10 cellular contexts compared by ENCODE assay signal in the genomic region with DNA sequence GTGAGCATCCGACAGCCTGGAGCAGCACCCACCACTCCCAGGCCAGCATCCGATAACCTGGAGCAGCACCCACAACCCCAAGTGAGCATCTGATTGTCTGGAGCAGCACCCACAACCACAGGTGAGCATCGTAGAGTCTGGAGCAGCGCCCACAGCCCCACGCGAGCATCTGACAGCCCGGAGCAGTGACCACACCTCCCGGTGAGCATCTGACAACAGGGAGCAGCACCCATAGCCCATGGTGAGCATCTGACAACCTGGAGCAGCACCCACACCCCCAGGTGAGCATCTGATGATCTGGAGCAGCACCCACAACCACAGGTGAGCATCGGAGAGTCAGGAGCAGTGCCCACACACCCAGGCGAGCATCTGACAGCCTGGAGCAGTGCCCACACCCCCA. TPM values are rescaled to one million over a fixed set of nuclear protein-coding genes. Genes with fewer than 3 reads are reported as not detected.
DNase-seq lines count a peak whose midpoint lies in the region; ATAC-seq, FAIRE-seq and TF ChIP-seq lines count a peak whose summit lies in the region.
"Not testable (repeated sequence)": the region's sequence is repeated elsewhere in the genome, so short reads cannot be mapped to it uniquely, and the experiment has no call there.
"Had no signal": no experiment of that assay in that cellular context is flagged by ENCODE, and none has a peak within 500 bp of the region (broad histone marks: within the 10 kb centered on the region; RNA-seq: fewer than 3 reads in every experiment).

No MANE protein-coding gene starts in this region.

- POLR2A ChIA-PET in activated B cell treated with CpG ODN at 0.5 μM for 24 hours (lab: Charles Lee), result not testable (repeated sequence)

- H3K27ac Mint-ChIP-seq in activated B cell treated with CpG ODN at 0.5 μM for 24 hours; chondrocyte (ENCODE audit: unreplicated experiment); natural killer cell: not testable (repeated sequence)

- not testable (repeated sequence) for H3K9ac ChIP-seq in kidney (ENCODE audit: low read length in 2 of 2)

- not testable (repeated sequence) for H3K36me3 Mint-ChIP-seq in activated B cell treated with CpG ODN at 0.5 μM for 24 hours (ENCODE audit: low read depth); chondrocyte (ENCODE audit: low read depth); natural killer cell

- H3K9me3 Mint-ChIP-seq in activated B cell treated with CpG ODN at 0.5 μM for 24 hours, natural killer cell: not testable (repeated sequence)
- H3K9me3 Mint-ChIP-seq in chondrocyte (ENCODE audit: low read depth), result peaks cover 25% of the 10 kb centered on the region

- not testable (repeated sequence) for H3K4me3 ChIP-seq in kidney (ENCODE audit: low read length in 2 of 2); psoas muscle; aorta (ENCODE audit: low read length in 2 of 2)

- H3K27ac ChIP-seq in kidney (ENCODE audit: low read depth in 2 of 2, low read length in 2 of 2); psoas muscle; aorta (ENCODE audit: low read depth in 1 of 2, low read length in 2 of 2): not testable (repeated sequence)

- CTCF ChIA-PET in activated B cell treated with CpG ODN at 0.5 μM for 24 hours (lab: Charles Lee), result not testable (repeated sequence)

- not testable (repeated sequence) for TF ChIP-seq CTCF in activated B cell treated with CpG ODN at 0.5 μM for 24 hours (IDR thresholded peaks at IDR 0.05); chondrocyte (IDR thresholded peaks at IDR 0.05); kidney (IDR thresholded peaks at IDR 0.05; ENCODE audit: borderline replicate concordance, extremely low read depth, insufficient read depth); natural killer cell (IDR thresholded peaks at IDR 0.05); psoas muscle (IDR thresholded peaks at IDR 0.05)

- H3K27me3 Mint-ChIP-seq in activated B cell treated with CpG ODN at 0.5 μM for 24 hours (peaks cover 27% of the 10 kb centered on the region), natural killer cell (ENCODE audit: low read depth in 2 of 2) (peaks cover 20 to 21% of the 10 kb centered on the region in 2 donors)
- H3K27me3 Mint-ChIP-seq in chondrocyte (ENCODE audit: low read depth), result not testable (repeated sequence)

- not testable (repeated sequence) for H3K36me3 ChIP-seq in kidney (ENCODE audit: control insufficient read depth in 1 of 2, insufficient read depth in 2 of 2, low read length in 2 of 2); psoas muscle (ENCODE audit: insufficient read depth in 1 of 2, low read depth in 1 of 2); aorta (ENCODE audit: control insufficient read depth in 1 of 2, insufficient read depth in 2 of 2, low read length in 1 of 2)

- not testable (repeated sequence) for H3K9me3 ChIP-seq in kidney (ENCODE audit: control insufficient read depth in 1 of 2, low read length in 2 of 2); psoas muscle; aorta (ENCODE audit: control insufficient read depth, low read length)

- H3K4me1 Mint-ChIP-seq in activated B cell treated with CpG ODN at 0.5 μM for 24 hours; chondrocyte (ENCODE audit: low read depth): not testable (repeated sequence)
- peaks cover 0 to 19% of the 10 kb centered on the region in 2 donors for H3K4me1 Mint-ChIP-seq in natural killer cell

- DNase-seq in activated B cell treated with CpG ODN at 0.5 μM for 24 hours (peak; percentile 37), chondrocyte (ENCODE audit: low spot score) (peak; percentile 100), kidney (peak; percentile 22), natural killer cell (peak; percentile 47), psoas muscle (peak; percentile 17 to 59), aorta (peak; percentile 49 to 84)
- peak; percentile 2 for DNase-seq in stimulated activated naive CD8-positive, alpha-beta T cell treated with anti-CD3 and anti-CD28 coated beads, Interleukin-15, Interleukin-2, amounts not matched to agents 100 U/mL and 50 U/mL, for 24 hours

- not testable (repeated sequence) for H3K4me1 ChIP-seq in kidney (ENCODE audit: control insufficient read depth in 1 of 2, insufficient read depth in 1 of 2, low read depth in 1 of 2, low read length in 2 of 2); psoas muscle; aorta (ENCODE audit: control insufficient read depth in 1 of 2, insufficient read depth in 2 of 2, low read length in 2 of 2)

- H3K27me3 ChIP-seq in psoas muscle (ENCODE audit: insufficient read depth in 3 of 3, low read length in 2 of 3); aorta (ENCODE audit: control insufficient read depth in 1 of 2, insufficient read depth in 2 of 2, low read length in 1 of 2): not testable (repeated sequence)

- FAIRE-seq in kidney (lab: Jason Lieb, UNC), result not testable (repeated sequence)

- 82 to 88% methylated on average over 6 of the region's 10 CpGs; no CpG with 5 or more reads in 1 of the 3 donors for WGBS in psoas muscle, 3 donors
- WGBS in aorta, 2 donors, result 77 to 84% methylated on average over 5 to 6 of the region's 10 CpGs

- intact Hi-C loops in activated B cell treated with CpG ODN at 0.5 μM for 24 hours (cut with micrococcal nuclease); kidney (cut with DNase I); natural killer cell (cut with micrococcal nuclease); psoas muscle (cut with DNase I); aorta (cut with DNase I): not testable (repeated sequence)

- not testable (repeated sequence) for H3K4me3 Mint-ChIP-seq in activated B cell treated with CpG ODN at 0.5 μM for 24 hours; chondrocyte (ENCODE audit: unreplicated experiment); natural killer cell

- ATAC-seq in activated B cell treated with CpG ODN at 0.5 μM for 24 hours (ENCODE audit: low read depth); natural killer cell; psoas muscle; stimulated activated naive CD8-positive, alpha-beta T cell treated with anti-CD3 and anti-CD28 coated beads, Interleukin-15, Interleukin-2, amounts not matched to agents 100 U/mL and 50 U/mL, for 24 hours; aorta (ENCODE audit: low FRiP score): not testable (repeated sequence)

RNA-seq across cellular contexts. Expression of a gene that starts 25.1 kb away (rescaled TPM):
- not detected in 2 replicates for total RNA-seq in activated B cell treated with CpG ODN at 0.5 μM for 24 hours
- 0.62 to 0.92 TPM in 2 of 3 replicates, not detected in the other for total RNA-seq in chondrocyte
- 4.0 TPM for total RNA-seq in kidney
- polyA plus RNA-seq in kidney (ENCODE audit: insufficient read depth, low read depth, low replicate concordance), result 8.5 TPM
- total RNA-seq in natural killer cell, result 1 to 10 TPM in 2 of 3 donors, not detected in 1; 1.3 to 2.0 TPM
- total RNA-seq in psoas muscle, result under 1 TPM in 2 of 4 donors, not detected in 2; 0.58 to 0.89 TPM
- polyA plus RNA-seq in psoas muscle, result under 1 TPM; 0.08 to 0.21 (median 0.16) TPM
- total RNA-seq in aorta, result 1 to 10 TPM in 1 of 2 donors, under 1 TPM in 1; 0.94 to 2.4 TPM
- 1 to 10 TPM in 1 of 2 donors, under 1 TPM in 1; 0.63 to 1.8 TPM for polyA plus RNA-seq in aorta
- total RNA-seq: GM12878, HFFc6, HT1080 had no signal

Comparison
In these comparisons a context has a peak if more than half of its experiments do, and no peak if none do; other contexts are left out.
1. DNase-seq: peak in every context shown above with its lines; median percentile 100 in chondrocyte; 66 in aorta; 47 in natural killer cell; 38 in psoas muscle; 37 in activated B cell treated with CpG ODN at 0.5 μM for 24 hours; 22 in kidney; 2 in stimulated activated naive CD8-positive, alpha-beta T cell treated with anti-CD3 and anti-CD28 coated beads, Interleukin-15, Interleukin-2, amounts not matched to agents 100 U/mL and 50 U/mL, for 24 hours.